15 cellular contexts compared by ENCODE assay signal in the genomic region with DNA sequence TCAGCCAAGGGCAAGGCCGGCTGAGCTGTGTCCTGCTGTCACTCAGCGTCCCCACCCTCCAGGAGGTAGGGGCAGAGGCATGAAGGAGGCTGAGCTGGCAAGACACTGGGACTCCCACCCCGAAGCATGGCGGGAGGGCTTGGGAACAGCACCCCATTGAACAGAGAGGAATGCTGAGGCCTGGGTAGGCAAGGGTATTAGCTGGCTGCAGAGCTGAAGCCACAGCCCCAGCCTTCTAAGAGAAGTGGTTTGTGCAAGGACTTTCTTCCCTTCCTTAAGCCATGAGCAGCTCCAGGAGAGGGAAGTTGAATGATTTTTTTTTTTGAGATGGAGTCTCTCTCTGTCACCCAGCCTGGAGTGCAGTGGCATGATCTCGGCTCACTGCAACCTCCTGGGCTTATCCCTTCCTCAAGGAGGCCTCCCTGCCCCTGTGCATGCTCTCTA. TPM values are rescaled to one million over a fixed set of nuclear protein-coding genes. Genes with fewer than 3 reads are reported as not detected.
DNase-seq lines count a peak whose midpoint lies in the region; ATAC-seq and TF ChIP-seq lines count a peak whose summit lies in the region.
"Had no signal": no experiment of that assay in that cellular context is flagged by ENCODE, and none has a peak within 500 bp of the region (broad histone marks: within the 10 kb centered on the region; RNA-seq: fewer than 3 reads in every experiment).

No MANE protein-coding gene starts in this region.

- H3K4me1 ChIP-seq in right atrium auricular region (no peaks in the 10 kb centered on the region), upper lobe of right lung (no peaks in the 10 kb centered on the region)

- TF ChIP-seq CTCF in right atrium auricular region (IDR thresholded peaks at IDR 0.05) (no peak), upper lobe of right lung (IDR thresholded peaks at IDR 0.05) (no peak)

- H3K4me3 Mint-ChIP-seq in naive B cell: peak overlapping the region in 5 of 8 donors; percentile 5 to 56 (median 33)
- H3K4me3 Mint-ChIP-seq: activated naive CD8-positive, alpha-beta T cell treated with anti-CD3 and anti-CD28 coated beads, Interleukin-2, amount 10 ng/mL, durations not matched to agents 7 days and 5 days; HFFc6; natural killer cell had no signal

- H3K36me3 Mint-ChIP-seq in naive B cell: no peaks in the 10 kb centered on the region
- H3K36me3 Mint-ChIP-seq: activated naive CD8-positive, alpha-beta T cell treated with anti-CD3 and anti-CD28 coated beads, Interleukin-2, amount 10 ng/mL, durations not matched to agents 7 days and 5 days; natural killer cell had no signal

- H3K36me3 ChIP-seq in right atrium auricular region (no peaks in the 10 kb centered on the region), upper lobe of right lung (no peaks in the 10 kb centered on the region)

- no peaks in the 10 kb centered on the region for H3K27me3 ChIP-seq in right atrium auricular region
- H3K27me3 ChIP-seq in upper lobe of right lung: no peaks in the 10 kb centered on the region

- intact Hi-C loops in Right ventricle myocardium superior (cut with DNase I): no loop called here
- intact Hi-C loops in upper lobe of right lung (cut with DNase I): no loop called here

- peaks cover 10 to 20% (median 15%) of the 10 kb centered on the region in 3 donors for H3K4me1 Mint-ChIP-seq in naive B cell
- H3K4me1 Mint-ChIP-seq: activated naive CD8-positive, alpha-beta T cell treated with anti-CD3 and anti-CD28 coated beads, Interleukin-2, amount 10 ng/mL, durations not matched to agents 7 days and 5 days; natural killer cell had no signal

- DNase-seq in Right ventricle myocardium superior: no peak
- no peak for DNase-seq in right atrium auricular region (ENCODE audit: low spot score)
- DNase-seq in naive B cell: no peak
- DNase-seq in upper lobe of right lung: no peak
- DNase-seq in activated CD4-positive, CD25-positive, alpha-beta regulatory T cell treated with anti-CD3 and anti-CD28 coated beads, Interleukin-2, amount 50 U/mL, for 72 hours: no peak
- no peak for DNase-seq in NCI-H2171 treated with DMSO at 0.1 percent for 48 hours (lab: John Stamatoyannopoulos, UW)
- DNase-seq: activated naive CD8-positive, alpha-beta T cell treated with anti-CD3 and anti-CD28 coated beads, Interleukin-2, amount 10 ng/mL, durations not matched to agents 7 days and 5 days; erythroblast; HFFc6; natural killer cell had no signal

- H3K27ac Mint-ChIP-seq in naive B cell: peak overlapping the region; percentile 28 to 94 (median 82)
- H3K27ac Mint-ChIP-seq: activated naive CD8-positive, alpha-beta T cell treated with anti-CD3 and anti-CD28 coated beads, Interleukin-2, amount 10 ng/mL, durations not matched to agents 7 days and 5 days; HFFc6; natural killer cell had no signal

- no peaks in the 10 kb centered on the region for H3K27me3 Mint-ChIP-seq in naive B cell

- ATAC-seq in Right ventricle myocardium superior (ENCODE audit: poor library complexity) (peak; percentile 59), naive B cell (ENCODE audit: low read depth in 2 of 2) (no peak), upper lobe of right lung (peak; percentile 74), GM21737 (IDR thresholded peaks at IDR 0.05; ENCODE audit: unreplicated experiment) (no peak)
- ATAC-seq: natural killer cell had no signal

- no peak overlapping the region for H3K4me3 ChIP-seq in right atrium auricular region
- no peak overlapping the region for H3K4me3 ChIP-seq in upper lobe of right lung
- H3K4me3 ChIP-seq: smooth muscle cell had no signal

- H3K9me3 ChIP-seq in right atrium auricular region (no peaks in the 10 kb centered on the region), upper lobe of right lung (no peaks in the 10 kb centered on the region)

- peaks cover 0 to 7% (median 3%) of the 10 kb centered on the region in 7 donors for H3K9me3 Mint-ChIP-seq in naive B cell
- H3K9me3 Mint-ChIP-seq: activated naive CD8-positive, alpha-beta T cell treated with anti-CD3 and anti-CD28 coated beads, Interleukin-2, amount 10 ng/mL, durations not matched to agents 7 days and 5 days; HFFc6; natural killer cell had no signal

- H3K27ac ChIP-seq in right atrium auricular region (no peak overlapping the region), cingulate gyrus (ENCODE audit: low read depth, low read length) (peak overlapping the region; percentile 96), upper lobe of right lung (peak overlapping the region; percentile 25)

RNA-seq across cellular contexts. Expression of a gene that starts 6.6 kb away (rescaled TPM):
- not detected for total RNA-seq in Right ventricle myocardium superior
- not detected for total RNA-seq in right atrium auricular region
- polyA plus RNA-seq in naive B cell (ENCODE audit: low read depth in 6 of 6): 1 to 10 TPM in 1 of 6 donors, not detected in 5; 1.2 TPM
- total RNA-seq in upper lobe of right lung: not detected
- total RNA-seq: kidney epithelial cell, natural killer cell, smooth muscle cell had no signal
- polyA plus RNA-seq: AG04450, smooth muscle cell had no signal

RNA-seq across cellular contexts. Expression of a gene that starts 7.3 kb away (rescaled TPM):
- total RNA-seq in Right ventricle myocardium superior: not detected
- not detected for total RNA-seq in right atrium auricular region
- under 1 TPM in 4 of 6 donors, not detected in 2; 0.17 to 0.48 (median 0.41) TPM for polyA plus RNA-seq in naive B cell (ENCODE audit: low read depth in 6 of 6)
- 0.26 TPM for total RNA-seq in upper lobe of right lung
- total RNA-seq: HFFc6, natural killer cell, smooth muscle cell had no signal
- polyA plus RNA-seq: AG04450, smooth muscle cell had no signal

RNA-seq across cellular contexts. Expression of a gene that starts 42.4 kb away (rescaled TPM):
- total RNA-seq in Right ventricle myocardium superior (33.6 TPM), right atrium auricular region (10 to 100 TPM; 35.1 to 38.0 TPM), upper lobe of right lung (55.8 TPM)
- polyA plus RNA-seq in naive B cell (ENCODE audit: low read depth in 6 of 6): 10 to 100 TPM in 5 of 6 donors, 1 to 10 TPM in 1; 9.0 to 45.5 (median 25.4) TPM

RNA-seq across cellular contexts. Expression of a gene that starts 42.6 kb away (rescaled TPM):
- total RNA-seq in Right ventricle myocardium superior: 16.3 TPM
- 10 to 100 TPM; 18.2 to 25.4 TPM for total RNA-seq in right atrium auricular region
- polyA plus RNA-seq in naive B cell (ENCODE audit: low read depth in 6 of 6): 10 to 100 TPM; 21.0 to 31.9 (median 24.1) TPM
- total RNA-seq in upper lobe of right lung: 16.4 TPM

Comparison
In these comparisons a context has a peak if more than half of its experiments do, and no peak if none do; other contexts are left out.
1. ATAC-seq: peak in Right ventricle myocardium superior (single experiment) and upper lobe of right lung (single experiment); none in naive B cell (0 of 2) and GM21737 (single experiment).
2. H3K27ac ChIP-seq: peak in cingulate gyrus (single experiment) and upper lobe of right lung (single experiment); none in right atrium auricular region (0 of 2).